Comparison of ENCODE assay signal across 18 cellular contexts in genomic region chr18:30684825-30685481, GRCh38.
DNase-seq lines count a peak whose midpoint lies in the region; ATAC-seq and TF ChIP-seq lines count a peak whose summit lies in the region.
"Had no signal": no experiment of that assay in that cellular context is flagged by ENCODE, and none has a peak within 500 bp of the region (broad histone marks: within the 10 kb centered on the region; RNA-seq: fewer than 3 reads in every experiment).

No MANE protein-coding gene starts in this region.

- no peak for ATAC-seq in activated naive CD4-positive, alpha-beta T cell treated with anti-CD3 and anti-CD28 coated beads, Interleukin-2, amount 50 U/mL, for 72 hours
- ATAC-seq in GM18517 (IDR thresholded peaks at IDR 0.05; ENCODE audit: unreplicated experiment): no peak
- ATAC-seq: A549 had no signal

- H3K27me3 Mint-ChIP-seq in endodermal cell (ENCODE audit: insufficient read depth): no peaks in the 10 kb centered on the region
- H3K27me3 Mint-ChIP-seq in activated naive CD4-positive, alpha-beta T cell treated with anti-CD3 and anti-CD28 coated beads for 36 hours (ENCODE audit: low read depth): no peaks in the 10 kb centered on the region
- H3K27me3 Mint-ChIP-seq: CD4-positive, alpha-beta memory T cell had no signal

- WGBS in endodermal cell (ENCODE audit: insufficient coverage in 1 of 2, insufficient read length in 1 of 2), 2 experiments: 47% methylated on average over 3 of the region's 3 CpGs; no CpG with 5 or more reads in 1 of the 2 experiments

- no peaks in the 10 kb centered on the region for H3K9me3 Mint-ChIP-seq in endodermal cell
- peaks cover 29 to 32% of the 10 kb centered on the region in 2 donors for H3K9me3 Mint-ChIP-seq in activated naive CD4-positive, alpha-beta T cell treated with anti-CD3 and anti-CD28 coated beads, Interleukin-2, amount 50 U/mL, for 72 hours
- H3K9me3 Mint-ChIP-seq in activated naive CD4-positive, alpha-beta T cell treated with anti-CD3 and anti-CD28 coated beads for 36 hours: peaks cover 10% of the 10 kb centered on the region

- no peak overlapping the region for H3K4me3 ChIP-seq in endodermal cell (ENCODE audit: low read length)
- H3K4me3 ChIP-seq: A549, BLaER1, Peyer's patch had no signal

- no peaks in the 10 kb centered on the region for H3K36me3 Mint-ChIP-seq in endodermal cell (ENCODE audit: low read depth)
- no peaks in the 10 kb centered on the region for H3K36me3 Mint-ChIP-seq in activated naive CD4-positive, alpha-beta T cell treated with anti-CD3 and anti-CD28 coated beads, Interleukin-2, amount 50 U/mL, for 72 hours
- no peaks in the 10 kb centered on the region for H3K36me3 Mint-ChIP-seq in activated naive CD4-positive, alpha-beta T cell treated with anti-CD3 and anti-CD28 coated beads for 36 hours (ENCODE audit: low read depth)
- H3K36me3 Mint-ChIP-seq: CD4-positive, alpha-beta memory T cell had no signal

- H3K27me3 ChIP-seq in endodermal cell (ENCODE audit: control insufficient read depth, insufficient read depth, low read length, poor library complexity, severe bottlenecking): no peaks in the 10 kb centered on the region
- H3K27me3 ChIP-seq: BLaER1, Peyer's patch had no signal

- no peak overlapping the region for H3K27ac ChIP-seq in endodermal cell (ENCODE audit: low read depth, low read length)
- H3K27ac ChIP-seq: A549, BLaER1, KMS-11, Peyer's patch had no signal

- H3K9me3 ChIP-seq in endodermal cell (ENCODE audit: control insufficient read depth, low read length): no peaks in the 10 kb centered on the region
- H3K9me3 ChIP-seq: A549, BLaER1 had no signal

- H3K4me3 Mint-ChIP-seq in endodermal cell: no peak overlapping the region
- no peak overlapping the region for H3K4me3 Mint-ChIP-seq in activated naive CD4-positive, alpha-beta T cell treated with anti-CD3 and anti-CD28 coated beads for 36 hours
- H3K4me3 Mint-ChIP-seq: CD4-positive, alpha-beta memory T cell had no signal

- no peak overlapping the region for H3K9ac ChIP-seq in endodermal cell (ENCODE audit: extremely low read depth, low read length, poor library complexity, severe bottlenecking)
- H3K9ac ChIP-seq: BLaER1, KMS-11 had no signal

- CTCF ChIA-PET in activated naive CD4-positive, alpha-beta T cell treated with anti-CD3 and anti-CD28 coated beads for 36 hours (lab: Charles Lee): no interaction called here

- peaks cover 4% of the 10 kb centered on the region for H3K4me1 Mint-ChIP-seq in endodermal cell
- no peaks in the 10 kb centered on the region for H3K4me1 Mint-ChIP-seq in activated naive CD4-positive, alpha-beta T cell treated with anti-CD3 and anti-CD28 coated beads for 36 hours (ENCODE audit: low read depth)
- H3K4me1 Mint-ChIP-seq: CD4-positive, alpha-beta memory T cell had no signal

- no peak for TF ChIP-seq CTCF in endodermal cell (conservative IDR thresholded peaks at IDR 0.05)

- DNase-seq in ELF-1 (ENCODE audit: low read depth, low spot score) (peak; percentile 14), HUDEP-2 (lab: John Stamatoyannopoulos, UW; ENCODE audit: unreplicated experiment in 76 of 76) (peak in 49 of 76 experiments; percentile 1 to 77 (median 28)), endodermal cell (peak; percentile 58), myocyte (ENCODE audit: low read depth) (peak; percentile 3)
- DNase-seq in activated naive CD4-positive, alpha-beta T cell treated with anti-CD3 and anti-CD28 coated beads, Interleukin-2, amount 50 U/mL, for 72 hours (ENCODE audit: low spot score in 2 of 2): no peak
- DNase-seq in activated naive CD4-positive, alpha-beta T cell treated with anti-CD3 and anti-CD28 coated beads for 36 hours: no peak
- DNase-seq in stimulated activated CD4-positive, alpha-beta T cell treated with anti-CD3 and anti-CD28 coated beads, Interleukin-4, amount 100 ng/mL, for 1 hour: no peak
- DNase-seq: CD4-positive, alpha-beta memory T cell; DMS79; NCI-H1436; NCI-H2029; NCI-H446 treated with DMSO at 0.1 percent for 48 hours; NCI-H69; Peyer's patch had no signal

- no peak overlapping the region for H3K27ac Mint-ChIP-seq in endodermal cell
- H3K27ac Mint-ChIP-seq in activated naive CD4-positive, alpha-beta T cell treated with anti-CD3 and anti-CD28 coated beads, Interleukin-2, amount 50 U/mL, for 72 hours: no peak overlapping the region
- no peak overlapping the region for H3K27ac Mint-ChIP-seq in activated naive CD4-positive, alpha-beta T cell treated with anti-CD3 and anti-CD28 coated beads for 36 hours
- H3K27ac Mint-ChIP-seq: CD4-positive, alpha-beta memory T cell had no signal

- no peaks in the 10 kb centered on the region for H3K36me3 ChIP-seq in endodermal cell (ENCODE audit: control insufficient read depth, insufficient read depth, low read length)
- H3K36me3 ChIP-seq: BLaER1, Peyer's patch had no signal

- intact Hi-C loops in activated naive CD4-positive, alpha-beta T cell treated with anti-CD3 and anti-CD28 coated beads for 36 hours (cut with micrococcal nuclease): no loop called here

- no peaks in the 10 kb centered on the region for H3K4me1 ChIP-seq in endodermal cell (ENCODE audit: control insufficient read depth, insufficient read depth, low read length)
- H3K4me1 ChIP-seq: A549, BLaER1, Peyer's patch had no signal

Comparison
In these comparisons a context has a peak if more than half of its experiments do, and no peak if none do; other contexts are left out.
1. DNase-seq: peak in ELF-1 (single experiment), HUDEP-2 (49 of 76), endodermal cell (single experiment) and myocyte (single experiment); none in activated naive CD4-positive, alpha-beta T cell treated with anti-CD3 and anti-CD28 coated beads, Interleukin-2, amount 50 U/mL, for 72 hours (0 of 2), activated naive CD4-positive, alpha-beta T cell treated with anti-CD3 and anti-CD28 coated beads for 36 hours (single experiment) and stimulated activated CD4-positive, alpha-beta T cell treated with anti-CD3 and anti-CD28 coated beads, Interleukin-4, amount 100 ng/mL, for 1 hour (single experiment).